Comparison of ENCODE assay signal across 9 cellular contexts in the genomic region with DNA sequence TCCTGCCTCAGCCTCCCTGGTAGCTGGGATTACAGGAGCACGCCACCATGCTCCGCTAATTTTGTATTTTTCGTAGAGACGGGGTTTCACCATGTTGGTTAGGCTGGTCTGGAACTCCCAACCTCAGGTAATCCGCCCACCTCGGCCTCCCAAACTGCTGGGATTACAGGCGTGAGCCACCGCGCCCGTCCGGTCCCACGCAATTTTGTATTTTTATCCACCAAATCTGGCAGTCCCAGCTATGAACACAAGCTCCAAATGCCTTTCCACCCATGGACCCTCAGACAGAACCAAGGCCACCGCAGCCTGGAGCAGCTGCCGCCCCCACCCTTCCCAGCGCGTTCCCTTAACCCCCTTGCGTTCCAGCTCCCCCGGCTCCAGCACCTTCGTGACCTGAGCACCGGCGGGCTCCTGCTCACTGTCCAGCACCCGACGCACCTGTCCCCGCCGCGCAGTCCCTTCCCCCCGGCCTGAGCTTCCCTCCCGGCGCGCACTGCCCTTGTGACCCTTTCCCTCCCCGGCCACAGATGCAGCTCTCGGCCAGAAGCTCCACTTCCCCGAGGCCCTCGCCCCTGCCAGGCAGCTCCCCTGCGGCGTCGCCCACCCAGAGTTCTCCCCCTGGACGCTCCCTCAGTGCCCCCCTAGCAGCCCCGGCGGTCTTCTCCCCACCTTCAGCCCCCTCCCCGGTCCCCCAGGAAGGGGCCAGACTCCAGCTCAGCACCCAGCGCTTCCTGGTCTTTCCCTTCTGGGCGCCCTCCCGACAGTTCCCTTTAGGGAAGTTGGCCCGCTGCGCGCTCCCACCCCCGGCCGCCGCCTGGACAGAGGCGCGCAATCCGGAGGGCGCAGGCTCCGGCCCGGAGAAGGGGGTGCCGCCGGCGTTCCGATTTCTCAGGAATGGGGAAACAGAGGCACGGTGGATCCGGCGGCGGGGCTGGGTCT. TPM values are rescaled to one million over a fixed set of nuclear protein-coding genes. Genes with fewer than 3 reads are reported as not detected.
DNase-seq lines count a peak whose midpoint lies in the region; ATAC-seq and TF ChIP-seq lines count a peak whose summit lies in the region.
"Had no signal": no experiment of that assay in that cellular context is flagged by ENCODE, and none has a peak within 500 bp of the region (broad histone marks: within the 10 kb centered on the region; RNA-seq: fewer than 3 reads in every experiment).

No MANE protein-coding gene starts in this region.

- POLR2A ChIA-PET in T-cell (lab: Charles Lee) = no interaction called here

- H3K27ac ChIP-seq in left ventricle myocardium inferior (replicated peaks) = no peak overlapping the region

- peak overlapping the region; percentile 15; the same call in 1 of the 2 replicates for H3K4me3 ChIP-seq in GM08714 (ENCODE audit: low read length)
- H3K4me3 ChIP-seq in left ventricle myocardium inferior = peak overlapping the region; percentile 68

- H3K36me3 ChIP-seq in left ventricle myocardium inferior = no peaks in the 10 kb centered on the region

- peak overlapping the region; percentile 34 to 58 (median 50) for H3K4me3 Mint-ChIP-seq in T-cell

- H3K9me3 ChIP-seq in left ventricle myocardium inferior (replicated peaks) = no peaks in the 10 kb centered on the region

- peaks cover 67% of the 10 kb centered on the region for H3K27me3 ChIP-seq in left ventricle myocardium inferior (ENCODE audit: low read depth)

- no peak for TF ChIP-seq POLR2A in GM18505 (IDR thresholded peaks at IDR 0.05; ENCODE audit: borderline replicate concordance, extremely low read depth, insufficient read depth, insufficient read length)

- CTCF ChIA-PET in T-cell (lab: Charles Lee) = interaction anchor here in 1 of 2 donors (0.7 kb wide), 1 partner anchor 35 kb away, joined by 3 read pairs; no protein-coding TSS in a partner anchor

- H3K4me1 Mint-ChIP-seq in T-cell = peaks cover 19 to 29% (median 23%) of the 10 kb centered on the region in 3 donors

- TF ChIP-seq CTCF in left ventricle myocardium inferior (IDR thresholded peaks at IDR 0.05; ENCODE audit: borderline replicate concordance) = no peak

- H3K27ac Mint-ChIP-seq in T-cell = peak overlapping the region in 1 of 2 donors; percentile 34

- peaks cover 0 to 4% of the 10 kb centered on the region in 2 donors for H3K27me3 Mint-ChIP-seq in T-cell

- no peak for DNase-seq in T-cell
- peak; percentile 35 for DNase-seq in left ventricle myocardium inferior
- peak; percentile 69 for DNase-seq in sciatic nerve (ENCODE audit: low spot score)
- DNase-seq in NCI-H2196 (lab: John Stamatoyannopoulos, UW; ENCODE audit: unreplicated experiment) = no peak
- no peak for DNase-seq in putamen (ENCODE audit: low spot score)

- intact Hi-C loops in left ventricle myocardium inferior (cut with micrococcal nuclease) (no loop called here), sciatic nerve (cut with DNase I) (no loop called here)

- H3K9me3 Mint-ChIP-seq in T-cell = no peaks in the 10 kb centered on the region

- H3K36me3 Mint-ChIP-seq in T-cell = no peaks in the 10 kb centered on the region

- H3K4me1 ChIP-seq in left ventricle myocardium inferior = peaks cover 30% of the 10 kb centered on the region

- ATAC-seq in T-cell (replicated peaks in 1 of 4) (no peak), sciatic nerve (no peak), GM18505 (IDR thresholded peaks at IDR 0.05; ENCODE audit: unreplicated experiment) (no peak), HG03460 (IDR thresholded peaks at IDR 0.05; ENCODE audit: unreplicated experiment) (no peak)
- ATAC-seq: left colon had no signal

RNA-seq across cellular contexts. Expression of a gene that starts 5.6 kb away (rescaled TPM):
- total RNA-seq in T-cell (10 to 100 TPM; 16.7 to 19.5 (median 18.3) TPM), left ventricle myocardium inferior (4.1 TPM), sciatic nerve (8.0 TPM)

RNA-seq across cellular contexts. Expression of a gene that starts 20.3 kb away (rescaled TPM):
- total RNA-seq in T-cell (100 to 1,000 TPM in 2 of 5 donors, 10 to 100 TPM in 3; 86.4 to 140 (median 92.9) TPM), left ventricle myocardium inferior (14.9 TPM), sciatic nerve (37.7 TPM)

Comparison
In these comparisons a context has a peak if more than half of its experiments do, and no peak if none do; other contexts are left out.
1. DNase-seq: peak in left ventricle myocardium inferior (single experiment) and sciatic nerve (single experiment); none in T-cell (0 of 34), NCI-H2196 (single experiment) and putamen (single experiment).